In the genomic region with DNA sequence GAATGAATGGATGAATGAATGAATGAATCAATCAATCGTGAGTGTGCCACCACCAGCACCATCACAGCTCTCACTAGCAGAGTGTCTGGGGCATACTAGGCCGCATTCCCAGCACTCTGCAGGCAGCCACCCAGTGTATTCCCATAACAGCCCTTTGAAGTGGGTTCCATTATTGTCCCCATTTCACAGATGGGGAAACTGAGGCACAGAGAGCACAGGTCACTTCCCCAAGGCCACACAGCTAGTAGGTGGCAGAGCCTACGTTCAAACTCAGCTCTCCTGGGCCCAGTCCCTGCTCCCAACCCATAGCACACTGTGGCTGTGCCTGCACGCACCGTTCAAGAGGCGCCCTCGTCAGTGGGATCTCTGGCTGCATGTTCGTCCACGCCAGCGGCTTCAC, we compare ENCODE assay signal across 20 cellular contexts.
DNase-seq lines count a peak whose midpoint lies in the region; ATAC-seq and TF ChIP-seq lines count a peak whose summit lies in the region.
"Had no signal": no experiment of that assay in that cellular context is flagged by ENCODE, and none has a peak within 500 bp of the region (broad histone marks: within the 10 kb centered on the region; RNA-seq: fewer than 3 reads in every experiment).

No MANE protein-coding gene starts in this region.

- H3K27ac ChIP-seq in lower lobe of right lung (peak overlapping the region; percentile 90), subcutaneous abdominal adipose tissue (ENCODE audit: low read depth, low read length) (peak overlapping the region; percentile 82)
- H3K27ac ChIP-seq: hepatocyte had no signal

- H3K36me3 ChIP-seq in lower lobe of right lung = peaks cover 66% of the 10 kb centered on the region
- H3K36me3 ChIP-seq in subcutaneous abdominal adipose tissue (ENCODE audit: control insufficient read depth in 5 of 5, insufficient read depth in 5 of 5, low read length in 5 of 5) = peaks cover 0 to 47% (median 37%) of the 10 kb centered on the region in 5 donors

- peak overlapping the region in 1 of 5 donors; percentile 56 for H3K9ac ChIP-seq in subcutaneous abdominal adipose tissue (ENCODE audit: low read length in 5 of 5)

- H3K4me1 ChIP-seq in lower lobe of right lung = peaks cover 79% of the 10 kb centered on the region
- H3K4me1 ChIP-seq in subcutaneous abdominal adipose tissue (ENCODE audit: control insufficient read depth in 5 of 5, insufficient read depth in 5 of 5, low read length in 5 of 5) = peaks cover 19 to 81% (median 69%) of the 10 kb centered on the region in 5 donors

- H3K27ac Mint-ChIP-seq in HFFc6 = peak overlapping the region; percentile 97
- peak overlapping the region; percentile 54 for H3K27ac Mint-ChIP-seq in T-helper 17 cell
- H3K27ac Mint-ChIP-seq: B cell, GM23338, nephron progenitor cell, progenitor cell of endocrine pancreas, T-cell had no signal

- no peaks in the 10 kb centered on the region for H3K9me3 ChIP-seq in T-helper 17 cell (ENCODE audit: control insufficient read depth, low read length, poor library complexity, severe bottlenecking)
- H3K9me3 ChIP-seq in lower lobe of right lung = no peaks in the 10 kb centered on the region
- no peaks in the 10 kb centered on the region for H3K9me3 ChIP-seq in subcutaneous abdominal adipose tissue (ENCODE audit: control insufficient read depth in 5 of 5, low read length in 5 of 5)
- H3K9me3 ChIP-seq: thoracic aorta had no signal

- TF ChIP-seq CTCF in HFFc6 (IDR thresholded peaks at IDR 0.05) = no peak
- TF ChIP-seq CTCF in lower lobe of right lung (IDR thresholded peaks at IDR 0.05) = no peak

- H3K4me3 Mint-ChIP-seq in HFFc6 = peak overlapping the region; percentile 77
- no peak overlapping the region for H3K4me3 Mint-ChIP-seq in T-helper 17 cell
- H3K4me3 Mint-ChIP-seq: B cell, GM23338, nephron progenitor cell, T-cell had no signal

- no peak for DNase-seq in HFFc6
- DNase-seq in T-helper 17 cell = no peak
- DNase-seq in lower lobe of right lung = no peak
- no peak for DNase-seq in DMS79 (lab: John Stamatoyannopoulos, UW)
- DNase-seq in DMS 273 treated with DMSO at 0.1 percent for 48 hours (lab: John Stamatoyannopoulos, UW) = no peak
- DNase-seq in activated gamma-delta T cell treated with Interleukin-2 at 50 U/mL for 16 hours = no peak
- DNase-seq: activated naive CD4-positive, alpha-beta T cell; aorta; mesendoderm; NCI-H1417; NCI-H524 treated with DMSO at 0.1 percent for 48 hours; nephron progenitor cell; T-cell had no signal

- no peak overlapping the region for H3K4me3 ChIP-seq in lower lobe of right lung
- no peak overlapping the region for H3K4me3 ChIP-seq in subcutaneous abdominal adipose tissue (ENCODE audit: low read depth in 1 of 5, low read length in 5 of 5)
- H3K4me3 ChIP-seq: GM23338, hepatocyte, thoracic aorta had no signal

- no peaks in the 10 kb centered on the region for H3K27me3 ChIP-seq in lower lobe of right lung (ENCODE audit: low read depth)
- H3K27me3 ChIP-seq in subcutaneous abdominal adipose tissue (ENCODE audit: control insufficient read depth in 5 of 5, insufficient read depth in 4 of 5, low read length in 5 of 5) = no peaks in the 10 kb centered on the region
- H3K27me3 ChIP-seq: hepatocyte had no signal

- intact Hi-C loops in lower lobe of right lung (cut with DNase I) = no loop called here

- ATAC-seq in T-helper 17 cell (no peak), lower lobe of right lung (no peak)
- ATAC-seq: GM23338, Right ventricle myocardium inferior, T-cell had no signal

- H3K27me3 Mint-ChIP-seq in HFFc6 (ENCODE audit: insufficient read depth) (peaks cover 46% of the 10 kb centered on the region), T-helper 17 cell (no peaks in the 10 kb centered on the region)
- H3K27me3 Mint-ChIP-seq: B cell, progenitor cell of endocrine pancreas, T-cell had no signal

- H3K4me1 Mint-ChIP-seq in HFFc6 (ENCODE audit: low read depth) (peaks cover 86% of the 10 kb centered on the region), T-helper 17 cell (peaks cover 12% of the 10 kb centered on the region)
- H3K4me1 Mint-ChIP-seq: GM23338, T-cell had no signal

- H3K9me3 Mint-ChIP-seq in HFFc6 = no peaks in the 10 kb centered on the region
- H3K9me3 Mint-ChIP-seq: GM23338, nephron progenitor cell, T-cell had no signal

- H3K36me3 Mint-ChIP-seq in HFFc6 (ENCODE audit: low read depth) (peaks cover 45% of the 10 kb centered on the region), T-helper 17 cell (ENCODE audit: low read depth) (peaks cover 6% of the 10 kb centered on the region)
